In genomic region chr5:29963956-29964355, GRCh38 we compare ENCODE assay signal across 1 cellular context.
TF ChIP-seq lines count a peak whose summit lies in the region.

No MANE protein-coding gene starts in this region.

TF ChIP-seq in A549, 52 proteins besides CTCF, POLR2A, EP300 and RAD21 (continued from another document):
- TF ChIP-seq REST (IDR thresholded peaks at IDR 0.05) (peak; percentile 96), ESRRA (IDR thresholded peaks at IDR 0.05; ENCODE audit: borderline replicate concordance, low read length) (no peak), MAX (IDR thresholded peaks at IDR 0.05) (no peak)
